ENCODE assay signal across 8 cellular contexts in the genomic region with DNA sequence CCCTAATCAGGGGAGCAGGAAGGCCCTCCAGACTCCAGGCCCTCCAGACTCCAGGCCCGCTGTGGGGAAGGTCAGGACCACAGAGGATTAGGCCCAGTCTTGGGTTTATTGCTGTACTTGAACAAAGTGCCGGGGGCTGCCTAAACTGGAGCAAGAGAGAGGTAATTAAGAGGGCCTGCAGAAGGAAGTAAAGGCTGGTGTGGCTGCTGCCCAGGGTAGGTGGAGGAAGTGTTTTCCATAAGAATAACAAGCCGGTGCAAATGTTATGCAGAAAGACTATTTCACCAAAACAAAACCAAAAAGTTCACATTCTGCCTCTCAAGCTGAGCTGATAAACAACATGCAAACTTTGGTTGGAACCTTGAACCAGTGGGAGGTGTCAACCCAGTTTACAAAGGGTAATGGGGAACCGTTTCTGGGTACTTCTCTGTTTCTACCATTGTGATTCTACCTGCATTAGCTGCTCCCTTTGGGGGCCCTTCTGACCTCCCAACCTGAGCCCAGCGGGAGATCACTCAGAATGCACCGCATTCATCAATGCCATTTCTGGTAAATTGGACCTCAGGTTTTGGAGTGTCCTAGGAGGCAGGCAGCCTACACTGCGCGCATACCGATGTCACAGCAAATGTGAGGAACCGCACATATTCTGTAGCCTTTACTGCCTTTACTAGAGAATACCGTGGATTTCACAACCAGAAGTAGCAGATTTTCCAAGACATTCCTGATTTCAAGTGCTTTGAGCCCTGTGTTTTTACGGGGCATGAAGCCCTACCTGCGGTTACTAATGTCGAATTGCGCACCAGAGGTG. TPM values are rescaled to one million over a fixed set of nuclear protein-coding genes. Genes with fewer than 3 reads are reported as not detected.
A peak's percentile ranks its signal among the peaks of the same experiment; 100 is the strongest.
DNase-seq lines count a peak whose midpoint lies in the region; ATAC-seq and TF ChIP-seq lines count a peak whose summit lies in the region.

No MANE protein-coding gene starts in this region.

- in situ Hi-C loops in gastrocnemius medialis (cut with MboI; ENCODE audit: low sequenced_read_pairs in 4 of 4) = loop anchor here in 2 of 4 donors (25.0 kb wide), 2 partner anchors 145 to 420 kb away; no protein-coding TSS in a partner anchor

- H3K4me1 ChIP-seq in right cardiac atrium (ENCODE audit: control insufficient read depth, insufficient read depth, low read length) = no peaks in the 10 kb centered on the region
- peaks cover 4 to 12% of the 10 kb centered on the region in 2 donors for H3K4me1 ChIP-seq in gastrocnemius medialis

- H3K27me3 ChIP-seq in right cardiac atrium (ENCODE audit: control insufficient read depth, insufficient read depth) = no peaks in the 10 kb centered on the region
- peaks cover 0 to 6% (median 0%) of the 10 kb centered on the region in 3 donors for H3K27me3 ChIP-seq in gastrocnemius medialis

- WGBS in right cardiac atrium = 82% methylated on average over 15 of the region's 15 CpGs

- DNase-seq in GM20000 (ENCODE audit: low spot score) = peak; percentile 29
- DNase-seq in SK-N-MC (ENCODE audit: low read depth, low spot score) = no peak
- DNase-seq in right cardiac atrium = no peak
- no peak for DNase-seq in gastrocnemius medialis
- no peak for DNase-seq in NCI-H510A treated with DMSO at 0.1 percent for 48 hours (lab: John Stamatoyannopoulos, UW)
- no peak for DNase-seq in inferior parietal cortex (ENCODE audit: extremely low spot score)
- no peak for DNase-seq in NCI-H446 (lab: John Stamatoyannopoulos, UW)

- TF ChIP-seq POLR2A in gastrocnemius medialis (IDR thresholded peaks at IDR 0.05) = no peak

- H3K9me3 ChIP-seq in SK-N-MC (ENCODE audit: low read depth, low read length) (no peaks in the 10 kb centered on the region), right cardiac atrium (ENCODE audit: control insufficient read depth, low read length) (no peaks in the 10 kb centered on the region), gastrocnemius medialis (no peaks in the 10 kb centered on the region)

- H3K9ac ChIP-seq in SK-N-MC (ENCODE audit: insufficient read length) = no peak overlapping the region

- 0 out of 2 replicates have a peak overlapping the region, but pooled peaks have one; percentile 19 for H3K27ac ChIP-seq in SK-N-MC
- H3K27ac ChIP-seq in right cardiac atrium (ENCODE audit: low read length) = peak overlapping the region; percentile 88
- peak overlapping the region; percentile 68 to 77 (median 77) for H3K27ac ChIP-seq in gastrocnemius medialis

- H3K4me3 ChIP-seq in SK-N-MC = no peak overlapping the region
- H3K4me3 ChIP-seq in right cardiac atrium (ENCODE audit: low read length) = peak overlapping the region; percentile 55
- peak overlapping the region; percentile 51 to 60 (median 56) for H3K4me3 ChIP-seq in gastrocnemius medialis

- TF ChIP-seq CTCF in GM20000 (IDR thresholded peaks at IDR 0.05; ENCODE audit: extremely low read depth, missing control alignments) (no peak), gastrocnemius medialis (IDR thresholded peaks at IDR 0.05 in 4 of 5, conservative IDR thresholded peaks at IDR 0.05 in 1 of 5) (no peak)

- no peaks in the 10 kb centered on the region for H3K36me3 ChIP-seq in SK-N-MC (ENCODE audit: insufficient read depth, low read length)
- no peaks in the 10 kb centered on the region for H3K36me3 ChIP-seq in gastrocnemius medialis

- intact Hi-C loops in right cardiac atrium (cut with DNase I) (loop anchor here in 3 of 4 donors (10.0 kb wide), 3 partner anchors 53 to 143 kb away; a partner anchor contains a TSS), gastrocnemius medialis (cut with DNase I; ENCODE audit: low total_unique reads) (loop anchor here (5.0 kb wide), 2 partner anchors 250 to 425 kb away; no protein-coding TSS in a partner anchor)

- no peak for ATAC-seq in right cardiac atrium
- no peak for ATAC-seq in gastrocnemius medialis
- ATAC-seq in HG02798 (IDR thresholded peaks at IDR 0.05; ENCODE audit: poor library complexity, unreplicated experiment) = no peak

RNA-seq across cellular contexts. Expression of a gene that starts 59.7 kb away (rescaled TPM):
- total RNA-seq in right cardiac atrium (10 to 100 TPM; 18.1 to 30.1 (median 20.5) TPM), gastrocnemius medialis (10 to 100 TPM in 3 of 4 donors, 1 to 10 TPM in 1; 6.5 to 43.8 (median 18.4) TPM)
- 11.1 TPM for polyA plus RNA-seq in right cardiac atrium

Comparison
In these comparisons a context has a peak if more than half of its experiments do, and no peak if none do; other contexts are left out.
1. H3K27ac ChIP-seq: peak in every context shown above with its lines; median percentile 88 in right cardiac atrium; 77 in gastrocnemius medialis; 19 in SK-N-MC.